In genomic region chr11:35355102-35355749, GRCh38 we compare ENCODE assay signal across 18 cellular contexts.
"Had no signal": no experiment of that assay in that cellular context is flagged by ENCODE, and none has a peak within 500 bp of the region (broad histone marks: within the 10 kb centered on the region; RNA-seq: fewer than 3 reads in every experiment).

No MANE protein-coding gene starts in this region.

- H3K36me3 Mint-ChIP-seq: activated naive CD8-positive, alpha-beta T cell treated with anti-CD3 and anti-CD28 coated beads, Interleukin-2, amount 10 ng/mL, durations not matched to agents 7 days and 5 days; natural killer cell treated with Interleukin-12 subunit alpha and Interleukin-12 subunit beta and Interleukin-15 and Interleukin-18, amount 100 ng/mL, for 72 hours had no signal

- DNase-seq: activated CD4-positive, alpha-beta T cell treated with anti-CD3 and anti-CD28 coated beads, Interleukin-2, amount 50 U/mL, for 48 hours; activated naive CD8-positive, alpha-beta T cell treated with anti-CD3 and anti-CD28 coated beads, Interleukin-2, amount 10 ng/mL, durations not matched to agents 7 days and 5 days; activated T-cell treated with anti-CD3 and anti-CD28 coated beads for 4 hours; central memory CD4-positive, alpha-beta T cell; colonic mucosa; heart left ventricle; mesendoderm; spleen; stimulated activated naive CD4-positive, alpha-beta T cell; tibial artery; WERI-Rb-1 had no signal

- H3K27me3 Mint-ChIP-seq: brain had no signal

- H3K9me3 Mint-ChIP-seq: activated naive CD8-positive, alpha-beta T cell treated with anti-CD3 and anti-CD28 coated beads, Interleukin-2, amount 10 ng/mL, durations not matched to agents 7 days and 5 days; brain; natural killer cell treated with Interleukin-12 subunit alpha and Interleukin-12 subunit beta and Interleukin-15 and Interleukin-18, amount 100 ng/mL, for 72 hours; T-helper 1 cell treated with Interleukin-12 subunit alpha and Interleukin-12 subunit beta and Interleukin-4 antibody, amounts not matched to agents 30 μg/mL and 1 μg/mL, for 36 hours had no signal

- H3K27ac Mint-ChIP-seq: activated naive CD8-positive, alpha-beta T cell treated with anti-CD3 and anti-CD28 coated beads, Interleukin-2, amount 10 ng/mL, durations not matched to agents 7 days and 5 days; T-helper 1 cell treated with Interleukin-12 subunit alpha and Interleukin-12 subunit beta and Interleukin-4 antibody, amounts not matched to agents 30 μg/mL and 1 μg/mL, for 36 hours had no signal

- H3K27me3 ChIP-seq: colonic mucosa, gastroesophageal sphincter, heart left ventricle, neutrophil, spleen, tibial artery had no signal

- H3K4me1 ChIP-seq: colonic mucosa, spleen had no signal

- H3K9me3 ChIP-seq: colonic mucosa, gastroesophageal sphincter, heart left ventricle, neutrophil, spleen, tibial artery had no signal

- H3K4me3 ChIP-seq: colonic mucosa, gastroesophageal sphincter, heart left ventricle, spleen, tibial artery had no signal

- H3K4me3 Mint-ChIP-seq: activated naive CD8-positive, alpha-beta T cell treated with anti-CD3 and anti-CD28 coated beads, Interleukin-2, amount 10 ng/mL, durations not matched to agents 7 days and 5 days; brain; natural killer cell treated with Interleukin-12 subunit alpha and Interleukin-12 subunit beta and Interleukin-15 and Interleukin-18, amount 100 ng/mL, for 72 hours; T-helper 1 cell treated with Interleukin-12 subunit alpha and Interleukin-12 subunit beta and Interleukin-4 antibody, amounts not matched to agents 30 μg/mL and 1 μg/mL, for 36 hours had no signal

- ATAC-seq: gastroesophageal sphincter; heart left ventricle; natural killer cell treated with Interleukin-12 subunit alpha and Interleukin-12 subunit beta and Interleukin-15 and Interleukin-18, amount 100 ng/mL, for 72 hours; sciatic nerve had no signal

- H3K36me3 ChIP-seq: colonic mucosa, gastroesophageal sphincter, heart left ventricle, neutrophil, spleen, tibial artery, WERI-Rb-1 had no signal

- H3K27ac ChIP-seq: colonic mucosa, gastroesophageal sphincter, neutrophil, spleen, tibial artery, WERI-Rb-1 had no signal

- FAIRE-seq: endometrium had no signal
